ENCODE assay signal across 20 cellular contexts in genomic region chr22:38070250-38070921, GRCh38. TPM values are rescaled to one million over a fixed set of nuclear protein-coding genes. Genes with fewer than 3 reads are reported as not detected.
DNase-seq lines count a peak whose midpoint lies in the region; ATAC-seq and TF ChIP-seq lines count a peak whose summit lies in the region.
"Had no signal": no experiment of that assay in that cellular context is flagged by ENCODE, and none has a peak within 500 bp of the region (broad histone marks: within the 10 kb centered on the region; RNA-seq: fewer than 3 reads in every experiment).

No MANE protein-coding gene starts in this region.

- TF ChIP-seq CTCF in left ventricle myocardium inferior (IDR thresholded peaks at IDR 0.05; ENCODE audit: borderline replicate concordance) (no peak), progenitor cell of endocrine pancreas (IDR thresholded peaks at IDR 0.05; ENCODE audit: unreplicated experiment) (no peak), uterus (IDR thresholded peaks at IDR 0.05) (no peak), PC-3 (conservative IDR thresholded peaks at IDR 0.05; ENCODE audit: low read depth, low read length) (no peak)

- H3K9me2 ChIP-seq in PC-3 (replicated peaks; ENCODE audit: low read length): no peaks in the 10 kb centered on the region

- H3K27ac ChIP-seq in left ventricle myocardium inferior (replicated peaks) (peak overlapping the region; percentile 91), uterus (peak overlapping the region; percentile 66 to 83), PC-3 (ENCODE audit: low read length) (no peak overlapping the region)
- H3K27ac ChIP-seq: GM23248 had no signal

- no peaks in the 10 kb centered on the region for H4K20me1 ChIP-seq in PC-3 (ENCODE audit: low read length)

- POLR2A ChIA-PET in PC-3 (lab: Charles Lee; ENCODE audit: unreplicated experiment): interaction anchor here (1.1 kb wide), 1 partner anchor 13 kb away, joined by 4 read pairs; the partner anchor contains the start of gene PICK1

- no peak overlapping the region for H2AFZ ChIP-seq in PC-3 (ENCODE audit: low read length)
- H2AFZ ChIP-seq: GM23248 had no signal

- H3K4me1 ChIP-seq in left ventricle myocardium inferior (peaks cover 51% of the 10 kb centered on the region), uterus (no peaks in the 10 kb centered on the region), PC-3 (ENCODE audit: insufficient read depth, low read length) (no peaks in the 10 kb centered on the region)

- intact Hi-C loops in Right ventricle myocardium superior (cut with DNase I) (no loop called here), cardiac septum (cut with DNase I) (no loop called here), left ventricle myocardium inferior (cut with micrococcal nuclease) (no loop called here), uterus (cut with DNase I; ENCODE audit: low total_unique reads) (no loop called here), head of caudate nucleus (cut with DNase I) (loop anchor here (10.0 kb wide), 1 partner anchor 504 kb away; the partner anchor contains the start of gene DMC1), PC-3 (cut with micrococcal nuclease) (no loop called here)

- peak overlapping the region; percentile 59 for H3K27ac Mint-ChIP-seq in progenitor cell of endocrine pancreas
- H3K27ac Mint-ChIP-seq: CD4-positive, alpha-beta T cell had no signal

- H3K36me3 ChIP-seq in left ventricle myocardium inferior: peaks cover 55% of the 10 kb centered on the region
- H3K36me3 ChIP-seq in uterus: no peaks in the 10 kb centered on the region
- no peaks in the 10 kb centered on the region for H3K36me3 ChIP-seq in PC-3 (ENCODE audit: low read depth, low read length)

- H3K4me2 ChIP-seq in PC-3 (ENCODE audit: low read length): no peak overlapping the region

- H3K36me3 Mint-ChIP-seq in progenitor cell of endocrine pancreas (ENCODE audit: insufficient read depth): peaks cover 14% of the 10 kb centered on the region

- H3K4me3 Mint-ChIP-seq in progenitor cell of endocrine pancreas (ENCODE audit: low read depth): no peak overlapping the region
- H3K4me3 Mint-ChIP-seq: CD4-positive, alpha-beta T cell; central memory CD8-positive, alpha-beta T cell; naive thymus-derived CD8-positive, alpha-beta T cell had no signal

- no TSS peak for BruUV-seq in PC-3 (replicated peaks; lab: Mats Ljungman, UMichigan)

- H3K27me3 Mint-ChIP-seq in progenitor cell of endocrine pancreas: no peaks in the 10 kb centered on the region
- H3K27me3 Mint-ChIP-seq: CD4-positive, alpha-beta T cell; central memory CD8-positive, alpha-beta T cell; naive thymus-derived CD8-positive, alpha-beta T cell had no signal

- no peak for TF ChIP-seq POLR2A in uterus (IDR thresholded peaks at IDR 0.05)

- CTCF ChIA-PET in PC-3 (lab: Charles Lee): no interaction called here

- H3K27me3 ChIP-seq in left ventricle myocardium inferior (ENCODE audit: low read depth) (no peaks in the 10 kb centered on the region), uterus (no peaks in the 10 kb centered on the region), PC-3 (ENCODE audit: low read length) (no peaks in the 10 kb centered on the region)

- H3K9me3 ChIP-seq in left ventricle myocardium inferior (replicated peaks) (no peaks in the 10 kb centered on the region), uterus (no peaks in the 10 kb centered on the region), PC-3 (ENCODE audit: low read length) (no peaks in the 10 kb centered on the region)

- peak; percentile 34 for DNase-seq in Right ventricle myocardium superior
- no peak for DNase-seq in cardiac septum (ENCODE audit: low spot score)
- DNase-seq in left ventricle myocardium inferior: no peak
- no peak for DNase-seq in progenitor cell of endocrine pancreas (ENCODE audit: low spot score, unreplicated experiment)
- no peak for DNase-seq in uterus
- DNase-seq in head of caudate nucleus: no peak
- DNase-seq in PC-3: no peak
- DNase-seq: activated CD4-positive, alpha-beta T cell treated with anti-CD3 and anti-CD28 coated beads for 1 hour; CD4-positive, alpha-beta T cell; GM23248; naive thymus-derived CD8-positive, alpha-beta T cell; stimulated activated naive CD4-positive, alpha-beta T cell treated with Interleukin-2 at 50 U/mL for 16 hours; T-helper 1 cell had no signal

- H3K9ac ChIP-seq in PC-3 (ENCODE audit: low read length): no peak overlapping the region
- H3K9ac ChIP-seq: GM23248 had no signal

- H3K79me2 ChIP-seq in PC-3 (ENCODE audit: low read length): no peaks in the 10 kb centered on the region

- H3K4me3 ChIP-seq in left ventricle myocardium inferior (peak overlapping the region; percentile 60), uterus (no peak overlapping the region), PC-3 (ENCODE audit: low read length) (no peak overlapping the region)
- H3K4me3 ChIP-seq: GM23248, skin epidermis had no signal

- no peaks in the 10 kb centered on the region for H3K9me3 Mint-ChIP-seq in progenitor cell of endocrine pancreas (ENCODE audit: low read depth)
- H3K9me3 Mint-ChIP-seq: activated naive CD4-positive, alpha-beta T cell treated with anti-CD3 and anti-CD28 coated beads, Interleukin-2, amount 50 U/mL, for 72 hours; CD4-positive, alpha-beta T cell; central memory CD8-positive, alpha-beta T cell; naive thymus-derived CD8-positive, alpha-beta T cell had no signal

- H3K4me1 Mint-ChIP-seq in progenitor cell of endocrine pancreas (ENCODE audit: low read depth): no peaks in the 10 kb centered on the region
- H3K4me1 Mint-ChIP-seq: central memory CD8-positive, alpha-beta T cell; naive thymus-derived CD8-positive, alpha-beta T cell had no signal

- ATAC-seq in Right ventricle myocardium superior (ENCODE audit: poor library complexity) (no peak), PC-3 (no peak), HG03139 (IDR thresholded peaks at IDR 0.05; ENCODE audit: unreplicated experiment) (no peak)
- ATAC-seq: activated naive CD4-positive, alpha-beta T cell treated with anti-CD3 and anti-CD28 coated beads, Interleukin-2, amount 50 U/mL, for 72 hours; naive thymus-derived CD8-positive, alpha-beta T cell had no signal

- no peaks in the 10 kb centered on the region for H3F3A ChIP-seq in PC-3 (ENCODE audit: low read length, unreplicated experiment)

RNA-seq across cellular contexts. Expression of gene PICK1, which starts 13.2 kb away (rescaled TPM):
- total RNA-seq in Right ventricle myocardium superior (20.4 TPM), cardiac septum (19.1 TPM), left ventricle myocardium inferior (21.1 TPM), progenitor cell of endocrine pancreas (64.2 and 67.3 TPM in 2 replicates), uterus (10 to 100 TPM in 3 of 4 donors, 1 to 10 TPM in 1; 2.9 to 38.7 (median 29.2) TPM), PC-3 (2014; rRNA removed) (41.7 and 45.5 TPM in 2 replicates)

RNA-seq across cellular contexts. Expression of gene SLC16A8, which starts 13.6 kb away (rescaled TPM):
- total RNA-seq in Right ventricle myocardium superior (not detected), cardiac septum (not detected), left ventricle myocardium inferior (not detected), progenitor cell of endocrine pancreas (2.6 and 3.0 TPM in 2 replicates), uterus (1 to 10 TPM in 1 of 4 donors, not detected in 3; 1.4 TPM), PC-3 (2014; rRNA removed) (not detected in 2 replicates)
- total RNA-seq: CD4-positive, alpha-beta T cell; glomerular endothelial cell; HT1080; M059J; naive thymus-derived CD8-positive, alpha-beta T cell had no signal

RNA-seq across cellular contexts. Expression of gene BAIAP2L2, which starts 40.1 kb away (rescaled TPM):
- total RNA-seq in Right ventricle myocardium superior (0.24 TPM), cardiac septum (0.24 TPM), left ventricle myocardium inferior (0.16 TPM), progenitor cell of endocrine pancreas (6.5 and 7.0 TPM in 2 replicates), uterus (1 to 10 TPM in 1 of 4 donors, under 1 TPM in 1, not detected in 2; 0.59 to 1.7 TPM), PC-3 (2014; rRNA removed) (0.80 TPM in 1 of 2 replicates, not detected in the other)
- total RNA-seq: HT1080, M059J had no signal
